9 cellular contexts compared by ENCODE assay signal in the genomic region with DNA sequence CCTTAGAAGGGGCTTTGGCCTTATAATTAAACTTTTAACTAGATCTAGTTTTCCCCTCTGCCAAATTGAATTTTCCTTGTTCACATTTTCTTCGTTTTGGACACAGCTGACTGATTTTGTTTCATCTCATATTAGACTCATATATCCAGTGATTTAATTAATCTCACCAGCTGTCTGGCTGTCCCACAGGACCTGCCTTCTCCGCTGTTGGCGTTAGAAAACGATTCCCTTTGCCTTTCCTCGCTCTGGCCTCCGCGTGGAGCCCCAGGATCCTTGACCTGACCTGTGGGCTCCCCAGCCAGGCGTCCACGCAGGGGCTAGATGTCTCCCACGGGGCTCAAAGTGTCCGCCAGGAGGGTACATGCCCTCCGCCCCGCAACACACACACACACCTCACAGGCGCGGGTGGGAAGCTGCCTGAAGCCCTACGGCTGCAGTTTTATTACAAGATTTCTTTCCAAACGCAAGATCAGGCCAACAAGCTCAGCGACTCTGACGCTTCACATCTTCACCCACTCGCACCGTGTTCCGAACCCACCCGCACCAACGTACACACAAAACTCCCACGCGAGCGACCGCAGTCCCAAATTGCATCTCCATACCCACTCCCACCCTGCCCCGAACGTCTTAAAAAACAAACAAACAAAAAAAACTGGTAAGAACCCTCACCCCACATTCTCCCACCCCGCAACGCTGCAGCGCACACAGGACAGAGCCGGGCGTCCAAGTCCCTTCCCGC. TPM values are rescaled to one million over a fixed set of nuclear protein-coding genes. Genes with fewer than 3 reads are reported as not detected.
A peak's percentile ranks its signal among the peaks of the same experiment; 100 is the strongest.
DNase-seq lines count a peak whose midpoint lies in the region; ATAC-seq and TF ChIP-seq lines count a peak whose summit lies in the region.
"Had no signal": no experiment of that assay in that cellular context is flagged by ENCODE, and none has a peak within 500 bp of the region (broad histone marks: within the 10 kb centered on the region; RNA-seq: fewer than 3 reads in every experiment).

No MANE protein-coding gene starts in this region.

- TF ChIP-seq CTCF in 22Rv1 (IDR thresholded peaks at IDR 0.05) (no peak), MCF 10A (IDR thresholded peaks at IDR 0.05; ENCODE audit: unreplicated experiment) (no peak)

- DNase-seq in H7 (no peak), MCF 10A (ENCODE audit: unreplicated experiment) (no peak), CD1c-positive myeloid dendritic cell (ENCODE audit: extremely low spot score) (no peak), NOMO-1 (lab: John Stamatoyannopoulos, UW; ENCODE audit: unreplicated experiment in 2 of 2) (no peak), superior temporal gyrus (ENCODE audit: extremely low spot score) (no peak)
- DNase-seq in naive thymus-derived CD8-positive, alpha-beta T cell = no peak

- no peaks in the 10 kb centered on the region for H3K36me3 Mint-ChIP-seq in MCF 10A (ENCODE audit: insufficient read depth, unreplicated experiment)
- H3K36me3 Mint-ChIP-seq in naive thymus-derived CD8-positive, alpha-beta T cell = peaks cover 7 to 25% (median 12%) of the 10 kb centered on the region in 3 donors

- H3K36me3 ChIP-seq in H7 (replicated peaks; ENCODE audit: control insufficient read depth, insufficient read depth, low read length) = no peaks in the 10 kb centered on the region
- H3K36me3 ChIP-seq: gastroesophageal sphincter had no signal

- H3K4me3 ChIP-seq in H7 (ENCODE audit: insufficient read depth, low read depth, low read length) = peak overlapping the region; percentile 52

- H3K27me3 ChIP-seq in H7 (ENCODE audit: control insufficient read depth, insufficient read depth, low read length) = peaks cover 21% of the 10 kb centered on the region

- no TSS peak for BruUV-seq in MCF 10A (replicated peaks; lab: Mats Ljungman, UMichigan)

- peak overlapping the region; percentile 54 for H3K4me3 Mint-ChIP-seq in MCF 10A (ENCODE audit: unreplicated experiment)
- peak overlapping the region; percentile 39 to 95 (median 84) for H3K4me3 Mint-ChIP-seq in naive thymus-derived CD8-positive, alpha-beta T cell

- H3K27ac Mint-ChIP-seq in MCF 10A (ENCODE audit: low read depth, unreplicated experiment) = no peak overlapping the region
- H3K27ac Mint-ChIP-seq in naive thymus-derived CD8-positive, alpha-beta T cell = peak overlapping the region in 2 of 10 donors; percentile 48 to 63

- POLR2A ChIA-PET in MCF 10A (lab: Yijun Ruan, JAX) = no interaction called here
- POLR2A ChIA-PET in naive thymus-derived CD8-positive, alpha-beta T cell (lab: Charles Lee) = no interaction called here

- ATAC-seq in naive thymus-derived CD8-positive, alpha-beta T cell = no peak
- ATAC-seq in HG02884 (IDR thresholded peaks at IDR 0.05; ENCODE audit: unreplicated experiment) = no peak

- peaks cover 69% of the 10 kb centered on the region for H3K27me3 Mint-ChIP-seq in MCF 10A (ENCODE audit: insufficient read depth, unreplicated experiment)
- peaks cover 21 to 64% (median 36%) of the 10 kb centered on the region in 5 donors for H3K27me3 Mint-ChIP-seq in naive thymus-derived CD8-positive, alpha-beta T cell

- no peaks in the 10 kb centered on the region for H3K9me3 Mint-ChIP-seq in MCF 10A (ENCODE audit: unreplicated experiment)
- peaks cover 0 to 2% (median 0%) of the 10 kb centered on the region in 9 donors for H3K9me3 Mint-ChIP-seq in naive thymus-derived CD8-positive, alpha-beta T cell

- peak overlapping the region; percentile 69 for H3K27ac ChIP-seq in 22Rv1
- H3K27ac ChIP-seq: gastroesophageal sphincter had no signal

- CTCF ChIA-PET in MCF 10A (lab: Yijun Ruan, JAX) = no interaction called here

- intact Hi-C loops in MCF 10A (cut with micrococcal nuclease) = no loop called here

- H3K4me1 Mint-ChIP-seq in MCF 10A (ENCODE audit: insufficient read depth, unreplicated experiment) = no peaks in the 10 kb centered on the region
- H3K4me1 Mint-ChIP-seq in naive thymus-derived CD8-positive, alpha-beta T cell = peaks cover 9 to 25% (median 13%) of the 10 kb centered on the region in 4 donors

RNA-seq across cellular contexts. Expression of a gene that starts 1.1 kb away (rescaled TPM):
- total RNA-seq in H7 (2014; rRNA removed; shearing (Covaris generic)) = 1.8 TPM in 2 replicates
- not detected in 2 replicates for total RNA-seq in MCF 10A (2022)
- not detected for total RNA-seq in naive thymus-derived CD8-positive, alpha-beta T cell
- polyA plus RNA-seq in naive thymus-derived CD8-positive, alpha-beta T cell = not detected

RNA-seq across cellular contexts. Expression of a gene that starts 55.0 kb away (rescaled TPM):
- 23.2 and 25.9 TPM in 2 replicates for total RNA-seq in H7 (2014; rRNA removed; shearing (Covaris generic))
- 78.3 and 84.0 TPM in 2 replicates for total RNA-seq in MCF 10A (2022)
- 10 to 100 TPM; 87.9 to 89.0 TPM for total RNA-seq in naive thymus-derived CD8-positive, alpha-beta T cell
- polyA plus RNA-seq in naive thymus-derived CD8-positive, alpha-beta T cell = 10 to 100 TPM; 36.4 to 52.0 (median 48.6) TPM
